9 cellular contexts compared by ENCODE assay signal in the genomic region with DNA sequence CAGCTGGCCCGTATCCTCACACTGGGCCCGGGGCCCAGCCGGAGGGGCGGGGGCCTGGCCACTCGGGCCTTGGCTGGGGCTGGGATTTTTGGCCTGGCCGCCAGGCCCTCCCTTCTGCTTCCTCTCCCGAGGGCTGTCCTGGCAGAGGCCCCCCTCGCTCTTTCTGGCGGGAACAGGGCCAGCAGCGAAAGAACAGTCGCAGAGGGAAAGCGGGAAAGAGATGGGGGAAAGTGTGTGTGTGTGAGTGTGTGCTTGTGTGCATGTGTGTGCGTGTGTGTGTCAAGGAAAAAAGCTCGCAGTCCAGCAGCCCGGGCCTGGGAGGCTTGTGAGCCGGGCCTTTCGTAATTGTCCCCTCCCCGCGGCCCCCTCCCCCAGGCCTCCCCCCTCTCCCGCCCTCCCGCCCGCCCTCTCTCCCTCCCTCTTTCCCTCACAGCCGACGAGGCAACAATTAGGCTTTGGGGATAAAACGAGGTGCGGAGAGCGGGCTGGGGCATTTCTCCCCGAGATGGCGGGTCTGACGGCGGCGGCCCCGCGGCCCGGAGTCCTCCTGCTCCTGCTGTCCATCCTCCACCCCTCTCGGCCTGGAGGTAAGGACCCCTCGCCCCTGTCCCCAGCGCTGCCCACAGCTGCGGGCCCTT. TPM values are rescaled to one million over a fixed set of nuclear protein-coding genes. Genes with fewer than 3 reads are reported as not detected.
DNase-seq lines count a peak whose midpoint lies in the region; ATAC-seq and TF ChIP-seq lines count a peak whose summit lies in the region.
"Had no signal": no experiment of that assay in that cellular context is flagged by ENCODE, and none has a peak within 500 bp of the region (broad histone marks: within the 10 kb centered on the region; RNA-seq: fewer than 3 reads in every experiment).

A gene (plus strand): TSS at position 491 of the 638 bp plus-strand sequence. CDS start 15 bp downstream, at position 506.

- H3K36me3 ChIP-seq in WERI-Rb-1 = no peaks in the 10 kb centered on the region
- H3K36me3 ChIP-seq in ovary = no peaks in the 10 kb centered on the region

- H3K4me1 ChIP-seq in ovary (ENCODE audit: insufficient read depth) = peaks cover 32% of the 10 kb centered on the region

- TF ChIP-seq CTCF in AG09319 (IDR thresholded peaks at IDR 0.05; ENCODE audit: low read depth, low read length) = no peak
- TF ChIP-seq CTCF in WERI-Rb-1 (IDR thresholded peaks at IDR 0.05; ENCODE audit: low read depth, low read length) = no peak
- TF ChIP-seq CTCF in ovary (IDR thresholded peaks at IDR 0.05) = no peak

- ATAC-seq in Right ventricle myocardium inferior (peak; percentile 81), GM19328 (IDR thresholded peaks at IDR 0.05; ENCODE audit: unreplicated experiment) (no peak)

- DNase-seq in AG09319 (ENCODE audit: extremely low read depth, low read depth) (peak; percentile 53), WERI-Rb-1 (no peak), Right ventricle myocardium inferior (ENCODE audit: missing footprints) (peak; percentile 91), ovary (peak; percentile 94 to 97 (median 95)), middle frontal gyrus (ENCODE audit: extremely low spot score, low spot score) (no peak), DMS79 treated with DMSO at 0.1 percent for 48 hours (lab: John Stamatoyannopoulos, UW) (no peak), SKM-1 (lab: John Stamatoyannopoulos, UW; ENCODE audit: unreplicated experiment) (no peak)
- DNase-seq: NCI-H1436 treated with DMSO at 0.1 percent for 48 hours had no signal

- no peak for TF ChIP-seq POLR2A in ovary (IDR thresholded peaks at IDR 0.05)

- H3K4me3 ChIP-seq in WERI-Rb-1 (ENCODE audit: low read depth, low read length) (no peak within 1 kb of the TSS), ovary (peak within 1 kb of the TSS; percentile 57)

- no peak for TF ChIP-seq EP300 in ovary (IDR thresholded peaks at IDR 0.05)

- intact Hi-C loops in Right ventricle myocardium inferior (cut with DNase I) (loop anchor here (2.0 to 5.0 kb wide), 2 partner anchors 146 to 159 kb away; no protein-coding TSS in a partner anchor), ovary (cut with DNase I) (loop anchor here (5.0 to 10.0 kb wide), 4 partner anchors 49 to 163 kb away; a partner anchor contains a TSS)

- H3K27ac ChIP-seq in WERI-Rb-1 (0 out of 2 replicates have a peak within 1 kb of the TSS, but pooled peaks have one; percentile 8), ovary (peak within 1 kb of the TSS; percentile 34 to 89)

- no peaks in the 10 kb centered on the region for H3K9me3 ChIP-seq in WERI-Rb-1 (ENCODE audit: severe bottlenecking)
- H3K9me3 ChIP-seq in ovary = no peaks in the 10 kb centered on the region

- 0 to 1% (median 1%) methylated on average over 28 to 39 of the region's 39 CpGs for WGBS in ovary, 3 donors

- H3K27me3 ChIP-seq in WERI-Rb-1 (ENCODE audit: insufficient read depth, low read depth, severe bottlenecking) (no peaks in the 10 kb centered on the region), ovary (no peaks in the 10 kb centered on the region)

RNA-seq across cellular contexts. Expression of the gene that starts here (rescaled TPM):
- 29.9 TPM for total RNA-seq in Right ventricle myocardium inferior
- total RNA-seq in ovary = 10 to 100 TPM; 17.6 to 51.5 (median 39.1) TPM
- polyA plus RNA-seq in ovary = 10 to 100 TPM; 13.2 to 38.1 TPM

Comparison
In these comparisons a context has a peak if more than half of its experiments do, and no peak if none do; other contexts are left out.
1. DNase-seq: peak in AG09319 (single experiment), Right ventricle myocardium inferior (single experiment) and ovary (5 of 5); none in WERI-Rb-1 (single experiment), middle frontal gyrus (single experiment), DMS79 treated with DMSO at 0.1 percent for 48 hours (single experiment) and SKM-1 (single experiment).